In the genomic region with DNA sequence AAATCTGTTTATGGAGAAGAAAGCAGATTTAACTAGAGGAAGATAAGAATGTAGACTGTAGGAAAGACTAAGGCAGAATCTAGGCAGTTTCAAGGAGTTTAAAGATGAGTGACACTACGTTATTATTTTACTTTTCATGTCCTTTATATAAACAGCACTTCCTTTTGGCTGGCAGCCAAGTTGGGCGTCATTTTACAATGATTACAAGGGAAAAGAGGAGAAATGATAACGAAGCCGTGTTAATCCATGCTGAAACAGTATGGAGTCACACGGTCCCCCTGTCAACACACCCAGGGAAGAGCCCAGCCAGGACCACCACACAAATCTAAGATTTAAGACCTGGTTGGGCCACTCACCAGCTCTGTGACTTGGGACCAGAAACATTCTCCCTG, we compare ENCODE assay signal across 1 cellular context.
TF ChIP-seq lines count a peak whose summit lies in the region.

No MANE protein-coding gene starts in this region.

TF ChIP-seq in HEK293, 187 proteins besides CTCF, POLR2A, EP300 and RAD21 (continued from another document and continues in another):
- TF ChIP-seq, protein P1, sequence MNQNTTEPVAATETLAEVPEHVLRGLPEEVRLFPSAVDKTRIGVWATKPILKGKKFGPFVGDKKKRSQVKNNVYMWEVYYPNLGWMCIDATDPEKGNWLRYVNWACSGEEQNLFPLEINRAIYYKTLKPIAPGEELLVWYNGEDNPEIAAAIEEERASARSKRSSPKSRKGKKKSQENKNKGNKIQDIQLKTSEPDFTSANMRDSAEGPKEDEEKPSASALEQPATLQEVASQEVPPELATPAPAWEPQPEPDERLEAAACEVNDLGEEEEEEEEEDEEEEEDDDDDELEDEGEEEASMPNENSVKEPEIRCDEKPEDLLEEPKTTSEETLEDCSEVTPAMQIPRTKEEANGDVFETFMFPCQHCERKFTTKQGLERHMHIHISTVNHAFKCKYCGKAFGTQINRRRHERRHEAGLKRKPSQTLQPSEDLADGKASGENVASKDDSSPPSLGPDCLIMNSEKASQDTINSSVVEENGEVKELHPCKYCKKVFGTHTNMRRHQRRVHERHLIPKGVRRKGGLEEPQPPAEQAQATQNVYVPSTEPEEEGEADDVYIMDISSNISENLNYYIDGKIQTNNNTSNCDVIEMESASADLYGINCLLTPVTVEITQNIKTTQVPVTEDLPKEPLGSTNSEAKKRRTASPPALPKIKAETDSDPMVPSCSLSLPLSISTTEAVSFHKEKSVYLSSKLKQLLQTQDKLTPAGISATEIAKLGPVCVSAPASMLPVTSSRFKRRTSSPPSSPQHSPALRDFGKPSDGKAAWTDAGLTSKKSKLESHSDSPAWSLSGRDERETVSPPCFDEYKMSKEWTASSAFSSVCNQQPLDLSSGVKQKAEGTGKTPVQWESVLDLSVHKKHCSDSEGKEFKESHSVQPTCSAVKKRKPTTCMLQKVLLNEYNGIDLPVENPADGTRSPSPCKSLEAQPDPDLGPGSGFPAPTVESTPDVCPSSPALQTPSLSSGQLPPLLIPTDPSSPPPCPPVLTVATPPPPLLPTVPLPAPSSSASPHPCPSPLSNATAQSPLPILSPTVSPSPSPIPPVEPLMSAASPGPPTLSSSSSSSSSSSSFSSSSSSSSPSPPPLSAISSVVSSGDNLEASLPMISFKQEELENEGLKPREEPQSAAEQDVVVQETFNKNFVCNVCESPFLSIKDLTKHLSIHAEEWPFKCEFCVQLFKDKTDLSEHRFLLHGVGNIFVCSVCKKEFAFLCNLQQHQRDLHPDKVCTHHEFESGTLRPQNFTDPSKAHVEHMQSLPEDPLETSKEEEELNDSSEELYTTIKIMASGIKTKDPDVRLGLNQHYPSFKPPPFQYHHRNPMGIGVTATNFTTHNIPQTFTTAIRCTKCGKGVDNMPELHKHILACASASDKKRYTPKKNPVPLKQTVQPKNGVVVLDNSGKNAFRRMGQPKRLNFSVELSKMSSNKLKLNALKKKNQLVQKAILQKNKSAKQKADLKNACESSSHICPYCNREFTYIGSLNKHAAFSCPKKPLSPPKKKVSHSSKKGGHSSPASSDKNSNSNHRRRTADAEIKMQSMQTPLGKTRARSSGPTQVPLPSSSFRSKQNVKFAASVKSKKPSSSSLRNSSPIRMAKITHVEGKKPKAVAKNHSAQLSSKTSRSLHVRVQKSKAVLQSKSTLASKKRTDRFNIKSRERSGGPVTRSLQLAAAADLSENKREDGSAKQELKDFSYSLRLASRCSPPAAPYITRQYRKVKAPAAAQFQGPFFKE (tag by site-specific recombination; IDR thresholded peaks at IDR 0.05; ENCODE audit: borderline replicate concordance): no peak
- TF ChIP-seq, protein P2, sequence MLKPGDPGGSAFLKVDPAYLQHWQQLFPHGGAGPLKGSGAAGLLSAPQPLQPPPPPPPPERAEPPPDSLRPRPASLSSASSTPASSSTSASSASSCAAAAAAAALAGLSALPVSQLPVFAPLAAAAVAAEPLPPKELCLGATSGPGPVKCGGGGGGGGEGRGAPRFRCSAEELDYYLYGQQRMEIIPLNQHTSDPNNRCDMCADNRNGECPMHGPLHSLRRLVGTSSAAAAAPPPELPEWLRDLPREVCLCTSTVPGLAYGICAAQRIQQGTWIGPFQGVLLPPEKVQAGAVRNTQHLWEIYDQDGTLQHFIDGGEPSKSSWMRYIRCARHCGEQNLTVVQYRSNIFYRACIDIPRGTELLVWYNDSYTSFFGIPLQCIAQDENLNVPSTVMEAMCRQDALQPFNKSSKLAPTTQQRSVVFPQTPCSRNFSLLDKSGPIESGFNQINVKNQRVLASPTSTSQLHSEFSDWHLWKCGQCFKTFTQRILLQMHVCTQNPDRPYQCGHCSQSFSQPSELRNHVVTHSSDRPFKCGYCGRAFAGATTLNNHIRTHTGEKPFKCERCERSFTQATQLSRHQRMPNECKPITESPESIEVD (tag by site-specific recombination; IDR thresholded peaks at IDR 0.05): peak; percentile 87
- TF ChIP-seq ZNF155 (tag by site-specific recombination; IDR thresholded peaks at IDR 0.05) (no peak), MYNN (tag by site-specific recombination; IDR thresholded peaks at IDR 0.05; ENCODE audit: borderline replicate concordance) (no peak), ZNF777 (tag by site-specific recombination; IDR thresholded peaks at IDR 0.05; ENCODE audit: borderline replicate concordance) (no peak), ZNF146 (tag by site-specific recombination; IDR thresholded peaks at IDR 0.05) (no peak), BCL6B (tag by site-specific recombination; IDR thresholded peaks at IDR 0.05) (peak; percentile 73; the same call in 1 of the 2 replicates), KLF17 (tag by site-specific recombination; IDR thresholded peaks at IDR 0.05) (no peak), ZNF544 (tag by site-specific recombination; IDR thresholded peaks at IDR 0.05) (peak; percentile 82), ZNF629 (tag by site-specific recombination; IDR thresholded peaks at IDR 0.05) (peak; percentile 29), ZNF37A (tag by site-specific recombination; IDR thresholded peaks at IDR 0.05) (peak; percentile 81), ZNF626 (tag by site-specific recombination; IDR thresholded peaks at IDR 0.05) (0 out of 2 replicates have a peak, but pooled peaks have one; percentile 58), ZNF426 (tag by site-specific recombination; IDR thresholded peaks at IDR 0.05) (no peak), YY1 (tag by site-specific recombination; IDR thresholded peaks at IDR 0.05) (no peak), ZNF561 (tag by site-specific recombination; IDR thresholded peaks at IDR 0.05; ENCODE audit: borderline replicate concordance) (peak; percentile 85), TSHZ1 (tag by site-specific recombination; IDR thresholded peaks at IDR 0.05; ENCODE audit: borderline replicate concordance) (no peak), ZNF558 (tag by site-specific recombination; IDR thresholded peaks at IDR 0.05) (no peak), IKZF3 (tag by site-specific recombination; IDR thresholded peaks at IDR 0.05) (peak; percentile 51; the same call in 1 of the 2 replicates), ZNF341 (tag by site-specific recombination; IDR thresholded peaks at IDR 0.05; ENCODE audit: low read depth) (peak; percentile 68), ZNF501 (tag by site-specific recombination; IDR thresholded peaks at IDR 0.05) (no peak), KLF16 (tag by site-specific recombination; IDR thresholded peaks at IDR 0.05) (no peak; the same call in 1 of the 2 replicates), GLI2 (tag by site-specific recombination; IDR thresholded peaks at IDR 0.05; ENCODE audit: borderline replicate concordance, low read depth) (no peak), SCRT2 (tag by site-specific recombination; IDR thresholded peaks at IDR 0.05) (no peak), ZNF747 (tag by site-specific recombination; IDR thresholded peaks at IDR 0.05) (no peak), ZNF175 (tag by site-specific recombination; IDR thresholded peaks at IDR 0.05) (no peak), ZNF394 (tag by site-specific recombination; IDR thresholded peaks at IDR 0.05; ENCODE audit: borderline replicate concordance) (no peak), HIC1 (tag by site-specific recombination; IDR thresholded peaks at IDR 0.05) (no peak), SP2 (tag by site-specific recombination; IDR thresholded peaks at IDR 0.05) (no peak), SALL2 (tag by site-specific recombination; IDR thresholded peaks at IDR 0.05; ENCODE audit: borderline replicate concordance) (no peak), ZNF239 (tag by site-specific recombination; IDR thresholded peaks at IDR 0.05) (no peak), ZNF624 (tag by site-specific recombination; IDR thresholded peaks at IDR 0.05) (no peak), OVOL3 (tag by site-specific recombination; IDR thresholded peaks at IDR 0.05) (peak; percentile 44; the same call in 1 of the 2 replicates), MEIS1 (CRISPR knock-in tag; IDR thresholded peaks at IDR 0.05; ENCODE audit: borderline replicate concordance) (peak; percentile 51; the same call in 1 of the 2 replicates), GFI1B (tag by site-specific recombination; IDR thresholded peaks at IDR 0.05) (no peak), GLI4 (tag by site-specific recombination; IDR thresholded peaks at IDR 0.05) (no peak), ZNF621 (tag by site-specific recombination; IDR thresholded peaks at IDR 0.05) (no peak), ZNF664 (tag by site-specific recombination; IDR thresholded peaks at IDR 0.05) (peak; percentile 3), ZNF416 (tag by site-specific recombination; IDR thresholded peaks at IDR 0.05) (no peak)
- TF ChIP-seq, protein P3, sequence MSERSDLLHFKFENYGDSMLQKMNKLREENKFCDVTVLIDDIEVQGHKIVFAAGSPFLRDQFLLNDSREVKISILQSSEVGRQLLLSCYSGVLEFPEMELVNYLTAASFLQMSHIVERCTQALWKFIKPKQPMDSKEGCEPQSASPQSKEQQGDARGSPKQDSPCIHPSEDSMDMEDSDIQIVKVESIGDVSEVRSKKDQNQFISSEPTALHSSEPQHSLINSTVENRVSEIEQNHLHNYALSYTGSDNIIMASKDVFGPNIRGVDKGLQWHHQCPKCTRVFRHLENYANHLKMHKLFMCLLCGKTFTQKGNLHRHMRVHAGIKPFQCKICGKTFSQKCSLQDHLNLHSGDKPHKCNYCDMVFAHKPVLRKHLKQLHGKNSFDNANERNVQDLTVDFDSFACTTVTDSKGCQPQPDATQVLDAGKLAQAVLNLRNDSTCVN (tag by site-specific recombination; optimal IDR thresholded peaks at IDR 0.05): no peak
- TF ChIP-seq, protein P4, sequence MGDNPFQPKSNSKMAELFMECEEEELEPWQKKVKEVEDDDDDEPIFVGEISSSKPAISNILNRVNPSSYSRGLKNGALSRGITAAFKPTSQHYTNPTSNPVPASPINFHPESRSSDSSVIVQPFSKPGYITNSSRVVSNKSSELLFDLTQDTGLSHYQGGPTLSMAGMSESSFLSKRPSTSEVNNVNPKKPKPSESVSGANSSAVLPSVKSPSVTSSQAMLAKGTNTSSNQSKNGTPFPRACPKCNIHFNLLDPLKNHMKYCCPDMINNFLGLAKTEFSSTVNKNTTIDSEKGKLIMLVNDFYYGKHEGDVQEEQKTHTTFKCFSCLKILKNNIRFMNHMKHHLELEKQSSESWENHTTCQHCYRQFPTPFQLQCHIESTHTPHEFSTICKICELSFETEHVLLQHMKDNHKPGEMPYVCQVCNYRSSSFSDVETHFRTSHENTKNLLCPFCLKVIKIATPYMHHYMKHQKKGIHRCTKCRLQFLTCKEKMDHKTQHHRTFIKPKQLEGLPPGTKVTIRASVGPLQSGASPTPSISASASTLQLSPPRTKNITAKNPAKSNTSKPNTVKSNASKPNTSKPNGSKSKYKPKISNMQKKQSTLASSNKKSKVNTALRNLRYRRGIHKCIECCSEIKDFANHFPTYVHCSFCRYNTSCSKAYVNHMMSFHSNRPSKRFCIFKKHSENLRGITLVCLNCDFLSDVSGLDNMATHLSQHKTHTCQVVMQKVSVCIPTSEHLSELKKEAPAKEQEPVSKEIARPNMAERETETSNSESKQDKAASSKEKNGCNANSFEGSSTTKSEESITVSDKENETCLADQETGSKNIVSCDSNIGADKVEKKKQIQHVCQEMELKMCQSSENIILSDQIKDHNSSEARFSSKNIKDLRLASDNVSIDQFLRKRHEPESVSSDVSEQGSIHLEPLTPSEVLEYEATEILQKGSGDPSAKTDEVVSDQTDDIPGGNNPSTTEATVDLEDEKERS (tag by site-specific recombination; IDR thresholded peaks at IDR 0.05): no peak
